ENCODE assay signal across 1 cellular context in genomic region chr17:56761387-56761786, GRCh38.
TF ChIP-seq lines count a peak whose summit lies in the region.

No MANE protein-coding gene starts in this region.

TF ChIP-seq in IMR-90, 13 proteins besides CTCF, POLR2A, EP300 and RAD21:
- no peak for TF ChIP-seq BHLHE40 (IDR thresholded peaks at IDR 0.05; ENCODE audit: low read depth, low read length)
- TF ChIP-seq FOS (IDR thresholded peaks at IDR 0.05; ENCODE audit: low read depth, low read length) = no peak
